ENCODE assay signal across 8 cellular contexts in genomic region chrX:64894454-64895038, GRCh38.
DNase-seq lines count a peak whose midpoint lies in the region; ATAC-seq, FAIRE-seq and TF ChIP-seq lines count a peak whose summit lies in the region.
"Had no signal": no experiment of that assay in that cellular context is flagged by ENCODE, and none has a peak within 500 bp of the region (broad histone marks: within the 10 kb centered on the region; RNA-seq: fewer than 3 reads in every experiment).

No MANE protein-coding gene starts in this region.

- intact Hi-C loops in Panc1 (cut with micrococcal nuclease; ENCODE audit: unreplicated experiment) (loop anchor here (5.0 kb wide), 1 partner anchor 463 kb away; no protein-coding TSS in a partner anchor), GM12878 (cut with micrococcal nuclease; ENCODE audit: unreplicated experiment) (loop anchor here (10.0 kb wide), 1 partner anchor 560 kb away; no protein-coding TSS in a partner anchor)

- DNase-seq in Panc1 (ENCODE audit: low read depth, low spot score), result peak; percentile 17
- DNase-seq in GM12878 (ENCODE audit: low read depth, low spot score), result no peak
- peak; percentile 19 for DNase-seq in medulla oblongata (ENCODE audit: extremely low spot score)

- H3K27ac ChIP-seq in Panc1 (ENCODE audit: low read length) (no peak overlapping the region), GM12878 (ENCODE audit: control insufficient read depth, insufficient read depth) (no peak overlapping the region)
- H3K27ac ChIP-seq: neutrophil had no signal

- POLR2A ChIA-PET in Panc1 (lab: Charles Lee), result no interaction called here
- POLR2A ChIA-PET in GM12878 (lab: Charles Lee), result no interaction called here

- H4K20me1 ChIP-seq in GM12878 (ENCODE audit: control insufficient read depth, insufficient read depth), result no peaks in the 10 kb centered on the region

- no peak overlapping the region for H3K4me3 ChIP-seq in Panc1 (ENCODE audit: low read depth in 2 of 2, low read length in 2 of 2)
- no peak overlapping the region for H3K4me3 ChIP-seq in GM12878

- 63% methylated on average over 10 of the region's 10 CpGs for WGBS in GM12878 (ENCODE audit: insufficient coverage, insufficient replicate concordance, low lambda C conversion rate, missing lambda C conversion rate)

- FAIRE-seq in GM12878 (lab: Jason Lieb, UNC), result no peak

- H3K79me2 ChIP-seq in GM12878 (ENCODE audit: control insufficient read depth, insufficient read depth, low read length), result no peaks in the 10 kb centered on the region

- H3K27me3 ChIP-seq in Panc1 (ENCODE audit: control insufficient read depth, insufficient read depth, low read length) (no peaks in the 10 kb centered on the region), GM12878 (replicated peaks in 1 of 2; ENCODE audit: control insufficient read depth in 2 of 2, insufficient read depth in 2 of 2, low read length in 1 of 2) (no peaks in the 10 kb centered on the region)
- H3K27me3 ChIP-seq: neutrophil had no signal

- H3K36me3 ChIP-seq in Panc1 (ENCODE audit: control insufficient read depth, insufficient read depth, low read length) (no peaks in the 10 kb centered on the region), GM12878 (ENCODE audit: control insufficient read depth in 2 of 2, insufficient read depth in 2 of 2, low read length in 1 of 2) (no peaks in the 10 kb centered on the region)
- H3K36me3 ChIP-seq: neutrophil had no signal

- no peak for TF ChIP-seq EP300 in GM12878 (IDR thresholded peaks at IDR 0.05; ENCODE audit: borderline replicate concordance in 1 of 2, control insufficient read depth in 1 of 2, low read depth in 2 of 2, low read length in 2 of 2)

- SMC1A ChIA-PET in GM12878 (lab: Charles Lee; ENCODE audit: uncharacterized antibody, unreplicated experiment), result no interaction called here

- BruUV-seq in Panc1 (replicated peaks; lab: Mats Ljungman, UMichigan) (no TSS peak), GM12878 (replicated peaks; lab: Mats Ljungman, UMichigan) (no TSS peak)

- H3K9ac ChIP-seq in GM12878 (ENCODE audit: control insufficient read depth, insufficient read depth, low read length), result no peak overlapping the region

- RAD21 ChIA-PET in GM12878 (lab: Charles Lee; ENCODE audit: unreplicated experiment), result no interaction called here

- H3K4me1 ChIP-seq in Panc1 (ENCODE audit: control insufficient read depth, insufficient read depth, low read length), result no peaks in the 10 kb centered on the region
- no peaks in the 10 kb centered on the region for H3K4me1 ChIP-seq in GM12878 (ENCODE audit: control insufficient read depth, insufficient read depth, low read length)

- ATAC-seq in GM18499 (IDR thresholded peaks at IDR 0.05; ENCODE audit: insufficient read depth, unreplicated experiment), result peak; percentile 56
- ATAC-seq in HG02610 (IDR thresholded peaks at IDR 0.05; ENCODE audit: unreplicated experiment), result peak; percentile 85
- peak; percentile 97 for ATAC-seq in Panc1
- ATAC-seq in GM12878, result no peak
- no peak for ATAC-seq in HG03571 (IDR thresholded peaks at IDR 0.05; ENCODE audit: unreplicated experiment)
- ATAC-seq in GM18498 (IDR thresholded peaks at IDR 0.05; ENCODE audit: unreplicated experiment), result no peak

- TF ChIP-seq CTCF in Panc1 (IDR thresholded peaks at IDR 0.05) (peak; percentile 86), GM12878 (IDR thresholded peaks at IDR 0.05 in 2 of 3, conservative IDR thresholded peaks at IDR 0.05 in 1 of 3; ENCODE audit: control insufficient read depth in 2 of 3, extremely low read depth in 1 of 3, insufficient read depth in 1 of 3, low read depth in 3 of 3, low read length in 3 of 3) (peak; percentile 26 to 46 (median 32); a peak in 4 of 6 replicates)

- in situ Hi-C loops in Panc1 (cut with HindIII; ENCODE audit: low pct_unique_long_range_greater_than_20kb, low sequenced_read_pairs) (no loop called here), GM12878 (cut with MboI) (loop anchor here (10.0 kb wide), 1 partner anchor 560 kb away; no protein-coding TSS in a partner anchor)

- no peak overlapping the region for H3K4me2 ChIP-seq in GM12878 (ENCODE audit: control insufficient read depth, insufficient read depth)

- H3K9me3 ChIP-seq in Panc1 (ENCODE audit: control insufficient read depth, insufficient read depth, low read depth, low read length) (no peaks in the 10 kb centered on the region), GM12878 (replicated peaks; ENCODE audit: control insufficient read depth, insufficient read depth, low read length) (no peaks in the 10 kb centered on the region; the same call in 2 of the 3 replicates)
- H3K9me3 ChIP-seq: neutrophil had no signal

- no peak for TF ChIP-seq POLR2A in GM12878 (IDR thresholded peaks at IDR 0.05; ENCODE audit: low read depth, low read length)

- CTCF ChIA-PET in Panc1 (lab: Charles Lee), result interaction anchor here (0.7 kb wide), 1 partner anchor 960 kb away, joined by 3 read pairs; no protein-coding TSS in a partner anchor
- CTCF ChIA-PET in GM12878 (lab: Yijun Ruan, JAX), result interaction anchor here (0.7 kb wide), 1 partner anchor 558 kb away, joined by 3 read pairs; no protein-coding TSS in a partner anchor

- peak; percentile 66 for TF ChIP-seq RAD21 in GM12878 (IDR thresholded peaks at IDR 0.05; ENCODE audit: insufficient read depth, low read depth, low read length)

- no peak overlapping the region for H2AFZ ChIP-seq in GM12878 (ENCODE audit: control insufficient read depth, low read depth, low read length)

TF ChIP-seq in GM12878, 131 proteins besides CTCF, POLR2A, EP300 and RAD21:
- TF ChIP-seq SMC3 (IDR thresholded peaks at IDR 0.05; ENCODE audit: borderline replicate concordance, low read length) (peak; percentile 40; the same call in 1 of the 2 replicates), USF2 (IDR thresholded peaks at IDR 0.05; ENCODE audit: borderline replicate concordance, low read depth, low read length) (no peak), USF1 (IDR thresholded peaks at IDR 0.05; ENCODE audit: borderline replicate concordance, extremely low read length, insufficient read depth, low read depth, low read length) (no peak)

Comparison
In these comparisons a context has a peak if more than half of its experiments do, and no peak if none do; other contexts are left out.
1. ATAC-seq: peak in GM18499 (single experiment), HG02610 (single experiment) and Panc1 (single experiment); none in GM12878 (single experiment), HG03571 (single experiment) and GM18498 (single experiment).